In the genomic region with DNA sequence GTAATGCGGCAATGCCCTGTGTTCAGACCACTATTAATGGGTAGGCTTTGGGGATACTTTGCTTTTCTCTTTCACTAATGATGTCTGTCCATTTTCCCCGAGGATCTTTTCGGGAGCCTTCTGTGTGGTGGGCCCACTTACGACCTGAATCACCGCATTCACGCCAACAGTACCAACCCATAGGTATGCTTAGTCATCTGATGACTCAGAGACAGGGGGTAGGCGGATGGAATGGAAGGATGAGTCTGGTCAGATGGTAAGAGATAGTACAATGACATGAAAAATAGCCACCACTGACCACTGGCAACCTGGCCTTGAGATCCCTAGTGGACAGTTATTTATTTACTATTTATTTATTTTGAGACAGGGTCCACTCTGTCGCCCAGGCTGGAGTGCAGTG, we compare ENCODE assay signal across 20 cellular contexts.
DNase-seq lines count a peak whose midpoint lies in the region; ATAC-seq and TF ChIP-seq lines count a peak whose summit lies in the region.
"Had no signal": no experiment of that assay in that cellular context is flagged by ENCODE, and none has a peak within 500 bp of the region (broad histone marks: within the 10 kb centered on the region; RNA-seq: fewer than 3 reads in every experiment).

No MANE protein-coding gene starts in this region.

- H3K9me2 ChIP-seq in Karpas-422 (replicated peaks; ENCODE audit: insufficient read depth, low read length): no peaks in the 10 kb centered on the region

- CTCF ChIA-PET in HEK293 (lab: Yijun Ruan, JAX): no interaction called here

- POLR2A ChIA-PET in HEK293 (lab: Yijun Ruan, JAX): no interaction called here

- no peaks in the 10 kb centered on the region for H3K27me3 ChIP-seq in Karpas-422 (ENCODE audit: low read length)

- TF ChIP-seq CTCF in HEK293 (tag by site-specific recombination; IDR thresholded peaks at IDR 0.05): no peak

- peak; percentile 41 for DNase-seq in Daoy (ENCODE audit: low read depth)
- peak; percentile 87 for DNase-seq in islet precursor cell
- DNase-seq in Karpas-422: no peak
- DNase-seq: activated CD4-positive, alpha-beta T cell treated with anti-CD3 and anti-CD28 coated beads, Interleukin-2, amount 10 ng/mL, durations not matched to agents 7 days and 5 days; activated CD8-positive, alpha-beta memory T cell treated with anti-CD3 and anti-CD28 coated beads, Interleukin-2, amount 50 U/mL, for 48 hours; activated effector memory CD4-positive, alpha-beta T cell treated with Interleukin-2 at 50 U/mL for 16 hours; CD8-positive, alpha-beta memory T cell; cortex of kidney; DND-41; head of caudate nucleus; left lung; NCI-H526; SHP77 treated with DMSO at 0.1 percent for 48 hours; stimulated activated CD4-positive, alpha-beta T cell treated with anti-CD3 and anti-CD28 coated beads, Interleukin-2, amount 100 ng/mL, for 24 hours; stimulated activated naive CD4-positive, alpha-beta T cell; T-helper 1 cell had no signal

- no peak overlapping the region for H3K4me2 ChIP-seq in Karpas-422 (ENCODE audit: low read depth, low read length, poor library complexity, severe bottlenecking)

- H3K36me3 ChIP-seq in HEK293 (ENCODE audit: control insufficient read depth in 2 of 2, insufficient read depth in 1 of 2, low read length in 2 of 2) (no peaks in the 10 kb centered on the region), Karpas-422 (ENCODE audit: insufficient read depth, low read length) (no peaks in the 10 kb centered on the region)
- H3K36me3 ChIP-seq: left lung had no signal

- H3K9me3 ChIP-seq in HEK293 (ENCODE audit: control insufficient read depth, insufficient read depth, low read depth, low read length) (no peaks in the 10 kb centered on the region), Karpas-422 (ENCODE audit: low read length) (no peaks in the 10 kb centered on the region)
- H3K9me3 ChIP-seq: left lung had no signal

- H3K4me3 ChIP-seq in HEK293 (ENCODE audit: low read depth, low read length) (no peak overlapping the region), Karpas-422 (ENCODE audit: low read length) (no peak overlapping the region)
- H3K4me3 ChIP-seq: left lung had no signal

- no peak overlapping the region for H3K27ac ChIP-seq in HEK293 (ENCODE audit: extremely low read depth, low read depth, low read length)
- no peak overlapping the region for H3K27ac ChIP-seq in Karpas-422 (ENCODE audit: low read length)
- H3K27ac ChIP-seq: left lung had no signal

- H3K79me2 ChIP-seq in Karpas-422 (ENCODE audit: low read length): no peaks in the 10 kb centered on the region

- H4K20me1 ChIP-seq in Karpas-422 (ENCODE audit: insufficient read depth, low read depth, low read length): no peaks in the 10 kb centered on the region

- H3K4me1 ChIP-seq in HEK293 (ENCODE audit: control insufficient read depth, insufficient read depth, low read length) (peaks cover 17% of the 10 kb centered on the region; the same call in 1 of the 2 replicates), Karpas-422 (ENCODE audit: low read length) (no peaks in the 10 kb centered on the region)
- H3K4me1 ChIP-seq: left lung had no signal

- no peak overlapping the region for H3K9ac ChIP-seq in Karpas-422 (ENCODE audit: low read length)

- H2AFZ ChIP-seq in Karpas-422 (ENCODE audit: low read length): no peak overlapping the region

- ATAC-seq in SK-N-SH treated with all-trans-retinoic acid at 6 μM for 48 hours: peak; percentile 52
- ATAC-seq in HG03565 (IDR thresholded peaks at IDR 0.05; ENCODE audit: unreplicated experiment): no peak
- no peak for ATAC-seq in GM19463 (IDR thresholded peaks at IDR 0.05; ENCODE audit: unreplicated experiment)
- ATAC-seq: left lung had no signal

TF ChIP-seq in HEK293, 187 proteins besides CTCF, POLR2A, EP300 and RAD21:
- no peak for TF ChIP-seq ZNF146 (tag by site-specific recombination; IDR thresholded peaks at IDR 0.05)
- TF ChIP-seq, protein P1, sequence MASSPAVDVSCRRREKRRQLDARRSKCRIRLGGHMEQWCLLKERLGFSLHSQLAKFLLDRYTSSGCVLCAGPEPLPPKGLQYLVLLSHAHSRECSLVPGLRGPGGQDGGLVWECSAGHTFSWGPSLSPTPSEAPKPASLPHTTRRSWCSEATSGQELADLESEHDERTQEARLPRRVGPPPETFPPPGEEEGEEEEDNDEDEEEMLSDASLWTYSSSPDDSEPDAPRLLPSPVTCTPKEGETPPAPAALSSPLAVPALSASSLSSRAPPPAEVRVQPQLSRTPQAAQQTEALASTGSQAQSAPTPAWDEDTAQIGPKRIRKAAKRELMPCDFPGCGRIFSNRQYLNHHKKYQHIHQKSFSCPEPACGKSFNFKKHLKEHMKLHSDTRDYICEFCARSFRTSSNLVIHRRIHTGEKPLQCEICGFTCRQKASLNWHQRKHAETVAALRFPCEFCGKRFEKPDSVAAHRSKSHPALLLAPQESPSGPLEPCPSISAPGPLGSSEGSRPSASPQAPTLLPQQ (tag by site-specific recombination; IDR thresholded peaks at IDR 0.05): peak; percentile 91
- no peak for TF ChIP-seq ZNF239 (tag by site-specific recombination; IDR thresholded peaks at IDR 0.05)
- peak; percentile 84 for TF ChIP-seq ZFP69B (tag by site-specific recombination; IDR thresholded peaks at IDR 0.05)
TF ChIP-seq in HEK293: peak in this region for 2.

TF ChIP-seq in SK-N-SH treated with all-trans-retinoic acid at 6 μM for 48 hours, 23 proteins besides CTCF, POLR2A, EP300 and RAD21 (continues in another document):
- TF ChIP-seq, protein P2, sequence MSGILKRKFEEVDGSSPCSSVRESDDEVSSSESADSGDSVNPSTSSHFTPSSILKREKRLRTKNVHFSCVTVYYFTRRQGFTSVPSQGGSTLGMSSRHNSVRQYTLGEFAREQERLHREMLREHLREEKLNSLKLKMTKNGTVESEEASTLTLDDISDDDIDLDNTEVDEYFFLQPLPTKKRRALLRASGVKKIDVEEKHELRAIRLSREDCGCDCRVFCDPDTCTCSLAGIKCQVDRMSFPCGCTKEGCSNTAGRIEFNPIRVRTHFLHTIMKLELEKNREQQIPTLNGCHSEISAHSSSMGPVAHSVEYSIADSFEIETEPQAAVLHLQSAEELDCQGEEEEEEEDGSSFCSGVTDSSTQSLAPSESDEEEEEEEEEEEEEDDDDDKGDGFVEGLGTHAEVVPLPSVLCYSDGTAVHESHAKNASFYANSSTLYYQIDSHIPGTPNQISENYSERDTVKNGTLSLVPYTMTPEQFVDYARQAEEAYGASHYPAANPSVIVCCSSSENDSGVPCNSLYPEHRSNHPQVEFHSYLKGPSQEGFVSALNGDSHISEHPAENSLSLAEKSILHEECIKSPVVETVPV (CRISPR knock-in tag; IDR thresholded peaks at IDR 0.05): no peak
- TF ChIP-seq ESRRG (CRISPR knock-in tag; IDR thresholded peaks at IDR 0.05): no peak
- TF ChIP-seq, protein P3, sequence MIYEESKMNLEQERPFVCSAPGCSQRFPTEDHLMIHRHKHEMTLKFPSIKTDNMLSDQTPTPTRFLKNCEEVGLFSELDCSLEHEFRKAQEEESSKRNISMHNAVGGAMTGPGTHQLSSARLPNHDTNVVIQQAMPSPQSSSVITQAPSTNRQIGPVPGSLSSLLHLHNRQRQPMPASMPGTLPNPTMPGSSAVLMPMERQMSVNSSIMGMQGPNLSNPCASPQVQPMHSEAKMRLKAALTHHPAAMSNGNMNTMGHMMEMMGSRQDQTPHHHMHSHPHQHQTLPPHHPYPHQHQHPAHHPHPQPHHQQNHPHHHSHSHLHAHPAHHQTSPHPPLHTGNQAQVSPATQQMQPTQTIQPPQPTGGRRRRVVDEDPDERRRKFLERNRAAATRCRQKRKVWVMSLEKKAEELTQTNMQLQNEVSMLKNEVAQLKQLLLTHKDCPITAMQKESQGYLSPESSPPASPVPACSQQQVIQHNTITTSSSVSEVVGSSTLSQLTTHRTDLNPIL (CRISPR knock-in tag; IDR thresholded peaks at IDR 0.05; ENCODE audit: low read depth): no peak
- TF ChIP-seq, protein P4, sequence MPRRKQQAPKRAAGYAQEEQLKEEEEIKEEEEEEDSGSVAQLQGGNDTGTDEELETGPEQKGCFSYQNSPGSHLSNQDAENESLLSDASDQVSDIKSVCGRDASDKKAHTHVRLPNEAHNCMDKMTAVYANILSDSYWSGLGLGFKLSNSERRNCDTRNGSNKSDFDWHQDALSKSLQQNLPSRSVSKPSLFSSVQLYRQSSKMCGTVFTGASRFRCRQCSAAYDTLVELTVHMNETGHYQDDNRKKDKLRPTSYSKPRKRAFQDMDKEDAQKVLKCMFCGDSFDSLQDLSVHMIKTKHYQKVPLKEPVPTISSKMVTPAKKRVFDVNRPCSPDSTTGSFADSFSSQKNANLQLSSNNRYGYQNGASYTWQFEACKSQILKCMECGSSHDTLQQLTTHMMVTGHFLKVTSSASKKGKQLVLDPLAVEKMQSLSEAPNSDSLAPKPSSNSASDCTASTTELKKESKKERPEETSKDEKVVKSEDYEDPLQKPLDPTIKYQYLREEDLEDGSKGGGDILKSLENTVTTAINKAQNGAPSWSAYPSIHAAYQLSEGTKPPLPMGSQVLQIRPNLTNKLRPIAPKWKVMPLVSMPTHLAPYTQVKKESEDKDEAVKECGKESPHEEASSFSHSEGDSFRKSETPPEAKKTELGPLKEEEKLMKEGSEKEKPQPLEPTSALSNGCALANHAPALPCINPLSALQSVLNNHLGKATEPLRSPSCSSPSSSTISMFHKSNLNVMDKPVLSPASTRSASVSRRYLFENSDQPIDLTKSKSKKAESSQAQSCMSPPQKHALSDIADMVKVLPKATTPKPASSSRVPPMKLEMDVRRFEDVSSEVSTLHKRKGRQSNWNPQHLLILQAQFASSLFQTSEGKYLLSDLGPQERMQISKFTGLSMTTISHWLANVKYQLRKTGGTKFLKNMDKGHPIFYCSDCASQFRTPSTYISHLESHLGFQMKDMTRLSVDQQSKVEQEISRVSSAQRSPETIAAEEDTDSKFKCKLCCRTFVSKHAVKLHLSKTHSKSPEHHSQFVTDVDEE (CRISPR knock-in tag; IDR thresholded peaks at IDR 0.05): no peak
- TF ChIP-seq, protein P5, sequence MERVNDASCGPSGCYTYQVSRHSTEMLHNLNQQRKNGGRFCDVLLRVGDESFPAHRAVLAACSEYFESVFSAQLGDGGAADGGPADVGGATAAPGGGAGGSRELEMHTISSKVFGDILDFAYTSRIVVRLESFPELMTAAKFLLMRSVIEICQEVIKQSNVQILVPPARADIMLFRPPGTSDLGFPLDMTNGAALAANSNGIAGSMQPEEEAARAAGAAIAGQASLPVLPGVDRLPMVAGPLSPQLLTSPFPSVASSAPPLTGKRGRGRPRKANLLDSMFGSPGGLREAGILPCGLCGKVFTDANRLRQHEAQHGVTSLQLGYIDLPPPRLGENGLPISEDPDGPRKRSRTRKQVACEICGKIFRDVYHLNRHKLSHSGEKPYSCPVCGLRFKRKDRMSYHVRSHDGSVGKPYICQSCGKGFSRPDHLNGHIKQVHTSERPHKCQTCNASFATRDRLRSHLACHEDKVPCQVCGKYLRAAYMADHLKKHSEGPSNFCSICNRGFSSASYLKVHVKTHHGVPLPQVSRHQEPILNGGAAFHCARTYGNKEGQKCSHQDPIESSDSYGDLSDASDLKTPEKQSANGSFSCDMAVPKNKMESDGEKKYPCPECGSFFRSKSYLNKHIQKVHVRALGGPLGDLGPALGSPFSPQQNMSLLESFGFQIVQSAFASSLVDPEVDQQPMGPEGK (CRISPR knock-in tag; IDR thresholded peaks at IDR 0.05; ENCODE audit: borderline replicate concordance): no peak
- no peak for TF ChIP-seq BACH2 (CRISPR knock-in tag; IDR thresholded peaks at IDR 0.05; ENCODE audit: borderline replicate concordance)
- TF ChIP-seq GLIS3 (CRISPR knock-in tag; IDR thresholded peaks at IDR 0.05): no peak
- no peak for TF ChIP-seq ZFP30 (CRISPR knock-in tag; IDR thresholded peaks at IDR 0.05)
